In genomic region chr14:23080474-23080873, GRCh38 we compare ENCODE assay signal across 23 cellular contexts. TPM values are rescaled to one million over a fixed set of nuclear protein-coding genes. Genes with fewer than 3 reads are reported as not detected.
DNase-seq lines count a peak whose midpoint lies in the region; ATAC-seq lines count a peak whose summit lies in the region.
"Had no signal": no experiment of that assay in that cellular context is flagged by ENCODE, and none has a peak within 500 bp of the region (broad histone marks: within the 10 kb centered on the region; RNA-seq: fewer than 3 reads in every experiment).

No MANE protein-coding gene starts in this region.

- POLR2A ChIA-PET in T-cell (lab: Charles Lee): interaction anchor here in 1 of 2 donors (0.7 kb wide), 1 partner anchor 15 kb away, joined by 3 read pairs; the partner anchor contains the start of genes ACIN1 and C14orf119

- DNase-seq in activated naive CD4-positive, alpha-beta T cell treated with anti-CD3 and anti-CD28 coated beads, Interleukin-2, amount 10 ng/mL, durations not matched to agents 7 days and 5 days: no peak
- DNase-seq in activated naive CD4-positive, alpha-beta T cell treated with Interleukin-2 at 50 U/mL for 16 hours: no peak
- DNase-seq in T-cell (no peak), KBM-7 (no peak), anterior cingulate cortex (lab: John Stamatoyannopoulos, UW) (no peak), SJCRH30 (no peak)
- DNase-seq: activated T-cell treated with anti-CD3 and anti-CD28 coated beads, Interleukin-2, amount 50 U/mL, for 4 hours; GDM1; GOT3; NCI-H1694; NCI-H226; psoas muscle; SHP77; stimulated activated naive CD4-positive, alpha-beta T cell had no signal

- H3K4me1 ChIP-seq in subcutaneous abdominal adipose tissue (ENCODE audit: control insufficient read depth in 5 of 5, insufficient read depth in 5 of 5, low read length in 5 of 5) (peaks cover 8 to 36% (median 30%) of the 10 kb centered on the region in 5 donors), SJCRH30 (no peaks in the 10 kb centered on the region)

- H3K4me3 ChIP-seq in subcutaneous abdominal adipose tissue (ENCODE audit: low read depth in 1 of 5, low read length in 5 of 5) (no peak overlapping the region), SJCRH30 (no peak overlapping the region)
- H3K4me3 ChIP-seq: coronary artery, psoas muscle had no signal

- peaks cover 61% of the 10 kb centered on the region for H3K36me3 Mint-ChIP-seq in activated naive CD4-positive, alpha-beta T cell treated with anti-CD3 and anti-CD28 coated beads, Interleukin-2, amount 10 ng/mL, durations not matched to agents 7 days and 5 days
- H3K36me3 Mint-ChIP-seq in T-cell: peaks cover 57% of the 10 kb centered on the region
- peaks cover 88% of the 10 kb centered on the region for H3K36me3 Mint-ChIP-seq in dendritic cell treated with granulocyte-macrophage colony-stimulating factor and Interleukin-4, amounts not matched to agents 40 ng/mL and 50 ng/mL, for 4 days (ENCODE audit: low read depth)

- intact Hi-C loops in dendritic cell treated with granulocyte-macrophage colony-stimulating factor and Interleukin-4, amounts not matched to agents 40 ng/mL and 50 ng/mL, for 4 days (cut with micrococcal nuclease): no loop called here

- peaks cover 25 to 93% (median 65%) of the 10 kb centered on the region in 5 donors for H3K36me3 ChIP-seq in subcutaneous abdominal adipose tissue (ENCODE audit: control insufficient read depth in 5 of 5, insufficient read depth in 5 of 5, low read length in 5 of 5)
- peaks cover 81% of the 10 kb centered on the region for H3K36me3 ChIP-seq in SJCRH30

- no peaks in the 10 kb centered on the region for H3K9me3 Mint-ChIP-seq in activated naive CD4-positive, alpha-beta T cell treated with anti-CD3 and anti-CD28 coated beads, Interleukin-2, amount 10 ng/mL, durations not matched to agents 7 days and 5 days
- H3K9me3 Mint-ChIP-seq in T-cell: no peaks in the 10 kb centered on the region
- H3K9me3 Mint-ChIP-seq in dendritic cell treated with granulocyte-macrophage colony-stimulating factor and Interleukin-4, amounts not matched to agents 40 ng/mL and 50 ng/mL, for 4 days: no peaks in the 10 kb centered on the region
- H3K9me3 Mint-ChIP-seq: activated T-cell treated with anti-CD3 and anti-CD28 coated beads, Interleukin-2, amount 50 U/mL, for 4 hours; nephron had no signal

- peak overlapping the region; percentile 99 for H3K27ac ChIP-seq in subcutaneous abdominal adipose tissue (ENCODE audit: low read depth, low read length)
- no peak overlapping the region for H3K27ac ChIP-seq in SJCRH30

- ATAC-seq in T-cell (replicated peaks in 1 of 4): no peak
- ATAC-seq: activated CD4-positive, CD25-positive, alpha-beta regulatory T cell treated with anti-CD3 and anti-CD28 coated beads, Interleukin-2, amount 50 U/mL, for 24 hours; activated T-cell treated with anti-CD3 and anti-CD28 coated beads, Interleukin-2, amount 50 U/mL, for 4 hours; psoas muscle had no signal

- H3K9ac ChIP-seq in subcutaneous abdominal adipose tissue (ENCODE audit: low read length in 5 of 5): peak overlapping the region in 1 of 5 donors; percentile 2

- no peaks in the 10 kb centered on the region for H3K4me1 Mint-ChIP-seq in activated naive CD4-positive, alpha-beta T cell treated with anti-CD3 and anti-CD28 coated beads, Interleukin-2, amount 10 ng/mL, durations not matched to agents 7 days and 5 days
- H3K4me1 Mint-ChIP-seq in T-cell: peaks cover 6 to 16% (median 8%) of the 10 kb centered on the region in 3 donors
- peaks cover 57% of the 10 kb centered on the region for H3K4me1 Mint-ChIP-seq in dendritic cell treated with granulocyte-macrophage colony-stimulating factor and Interleukin-4, amounts not matched to agents 40 ng/mL and 50 ng/mL, for 4 days (ENCODE audit: low read depth)
- H3K4me1 Mint-ChIP-seq: nephron had no signal

- in situ Hi-C loops in KBM-7 (cut with MboI; ENCODE audit: low pct_unique_long_range_greater_than_20kb, low sequenced_read_pairs): no loop called here

- CTCF ChIA-PET in activated naive CD4-positive, alpha-beta T cell treated with anti-CD3 and anti-CD28 coated beads, Interleukin-2, amount 10 ng/mL, durations not matched to agents 7 days and 5 days (lab: Charles Lee): interaction anchor here (0.8 to 1.7 kb wide), 3 partner anchors 9 to 15 kb away, joined by 3 to 4 read pairs (median 3); partner anchors contain the start of genes ACIN1 and C14orf119
- CTCF ChIA-PET in T-cell (lab: Charles Lee): interaction anchor here (0.5 to 3.0 kb wide), 7 partner anchors 11 to 1256 kb away, joined by 3 to 11 read pairs (median 5); no protein-coding TSS in a partner anchor

- H3K9me3 ChIP-seq in subcutaneous abdominal adipose tissue (ENCODE audit: control insufficient read depth in 5 of 5, low read length in 5 of 5) (no peaks in the 10 kb centered on the region), SJCRH30 (replicated peaks) (no peaks in the 10 kb centered on the region)
- H3K9me3 ChIP-seq: psoas muscle had no signal

- no peak overlapping the region for H3K4me3 Mint-ChIP-seq in activated naive CD4-positive, alpha-beta T cell treated with anti-CD3 and anti-CD28 coated beads, Interleukin-2, amount 10 ng/mL, durations not matched to agents 7 days and 5 days
- no peak overlapping the region for H3K4me3 Mint-ChIP-seq in T-cell
- H3K4me3 Mint-ChIP-seq in dendritic cell treated with granulocyte-macrophage colony-stimulating factor and Interleukin-4, amounts not matched to agents 40 ng/mL and 50 ng/mL, for 4 days: peak overlapping the region; percentile 37
- H3K4me3 Mint-ChIP-seq: activated T-cell treated with anti-CD3 and anti-CD28 coated beads, Interleukin-2, amount 50 U/mL, for 4 hours; nephron had no signal

- no peaks in the 10 kb centered on the region for H3K27me3 Mint-ChIP-seq in activated naive CD4-positive, alpha-beta T cell treated with anti-CD3 and anti-CD28 coated beads, Interleukin-2, amount 10 ng/mL, durations not matched to agents 7 days and 5 days
- no peaks in the 10 kb centered on the region for H3K27me3 Mint-ChIP-seq in T-cell
- no peaks in the 10 kb centered on the region for H3K27me3 Mint-ChIP-seq in dendritic cell treated with granulocyte-macrophage colony-stimulating factor and Interleukin-4, amounts not matched to agents 40 ng/mL and 50 ng/mL, for 4 days

- H3K27me3 ChIP-seq in subcutaneous abdominal adipose tissue (ENCODE audit: control insufficient read depth in 5 of 5, insufficient read depth in 4 of 5, low read length in 5 of 5): no peaks in the 10 kb centered on the region
- H3K27me3 ChIP-seq in SJCRH30: no peaks in the 10 kb centered on the region

- H3K27ac Mint-ChIP-seq in activated naive CD4-positive, alpha-beta T cell treated with anti-CD3 and anti-CD28 coated beads, Interleukin-2, amount 10 ng/mL, durations not matched to agents 7 days and 5 days: peak overlapping the region; percentile 16
- peak overlapping the region; percentile 1 to 65 for H3K27ac Mint-ChIP-seq in T-cell
- peak overlapping the region; percentile 80 for H3K27ac Mint-ChIP-seq in dendritic cell treated with granulocyte-macrophage colony-stimulating factor and Interleukin-4, amounts not matched to agents 40 ng/mL and 50 ng/mL, for 4 days
- H3K27ac Mint-ChIP-seq: nephron had no signal

RNA-seq across cellular contexts. Expression of gene ACIN1, which starts 14.5 kb away (rescaled TPM):
- total RNA-seq in T-cell: 100 to 1,000 TPM; 277 to 326 (median 290) TPM
- 143 and 164 TPM in 2 replicates for total RNA-seq in SJCRH30 (2014; rRNA removed; shearing (Covaris generic))

RNA-seq across cellular contexts. Expression of gene C14orf119, which starts 14.8 kb away (rescaled TPM):
- total RNA-seq in T-cell: 10 to 100 TPM in 4 of 5 donors, 1 to 10 TPM in 1; 9.5 to 47.7 (median 43.6) TPM
- 43.6 and 46.0 TPM in 2 replicates for total RNA-seq in SJCRH30 (2014; rRNA removed; shearing (Covaris generic))

RNA-seq across cellular contexts. Expression of gene CDH24, which starts 23.2 kb away (rescaled TPM):
- 1 to 10 TPM; 1.2 to 3.0 (median 1.6) TPM for total RNA-seq in T-cell
- total RNA-seq in SJCRH30 (2014; rRNA removed; shearing (Covaris generic)): 8.3 and 9.6 TPM in 2 replicates

RNA-seq across cellular contexts. Expression of gene CIROP, which starts 24.3 kb away (rescaled TPM):
- not detected for total RNA-seq in T-cell
- total RNA-seq in SJCRH30 (2014; rRNA removed; shearing (Covaris generic)): not detected in 2 replicates
- total RNA-seq: activated T-cell treated with anti-CD3 and anti-CD28 coated beads, Interleukin-2, amount 50 U/mL, for 4 hours; HT1080; lower leg skin; psoas muscle; T-helper 2 cell treated with Interferon-gamma antibody and Interleukin-4, amounts not matched to agents 100 ng/mL and 5 ng/mL, for 36 hours; urinary bladder had no signal

RNA-seq across cellular contexts. Expression of gene PSMB11, which starts 38.5 kb away (rescaled TPM):
- total RNA-seq in T-cell: under 1 TPM in 4 of 5 donors, not detected in 1; 0.26 to 0.95 (median 0.54) TPM
- not detected in 2 replicates for total RNA-seq in SJCRH30 (2014; rRNA removed; shearing (Covaris generic))
- total RNA-seq: activated T-cell treated with anti-CD3 and anti-CD28 coated beads, Interleukin-2, amount 50 U/mL, for 4 hours; HT1080; lower leg skin; psoas muscle; T-helper 2 cell treated with Interferon-gamma antibody and Interleukin-4, amounts not matched to agents 100 ng/mL and 5 ng/mL, for 36 hours; urinary bladder had no signal

Comparison
In these comparisons a context has a peak if more than half of its experiments do, and no peak if none do; other contexts are left out.
1. H3K27ac Mint-ChIP-seq: peak in every context shown above with its lines; median percentile 80 in dendritic cell treated with granulocyte-macrophage colony-stimulating factor and Interleukin-4, amounts not matched to agents 40 ng/mL and 50 ng/mL, for 4 days; 33 in T-cell; 16 in activated naive CD4-positive, alpha-beta T cell treated with anti-CD3 and anti-CD28 coated beads, Interleukin-2, amount 10 ng/mL, durations not matched to agents 7 days and 5 days.